Comparison of ENCODE assay signal across 10 cellular contexts in genomic region chr9:73054091-73054490, GRCh38.
"Had no signal": no experiment of that assay in that cellular context is flagged by ENCODE, and none has a peak within 500 bp of the region (broad histone marks: within the 10 kb centered on the region; RNA-seq: fewer than 3 reads in every experiment).

No MANE protein-coding gene starts in this region.

- DNase-seq: GM23248, H7, HFFc6, Kasumi-1, KG1 had no signal

- H3K4me3 ChIP-seq: GM23248, HAP-1 had no signal

- H3K27ac ChIP-seq: GM23248, HL-60 had no signal

- H3K36me3 Mint-ChIP-seq: IgD-negative memory B cell had no signal

- H3K4me3 Mint-ChIP-seq: HFFc6, IgD-negative memory B cell had no signal

- H3K9me3 ChIP-seq: HAP-1 had no signal

- H2AFZ ChIP-seq: GM23248 had no signal

- H3K27ac Mint-ChIP-seq: HFFc6, IgD-negative memory B cell had no signal

- H3K36me3 ChIP-seq: HAP-1 had no signal

- H3K9me3 Mint-ChIP-seq: HFFc6, IgD-negative memory B cell had no signal

- ATAC-seq: HCT116, HepG2 had no signal

- H3K4me1 Mint-ChIP-seq: IgD-negative memory B cell had no signal

- H3K4me1 ChIP-seq: HAP-1 had no signal

- H3K9ac ChIP-seq: GM23248 had no signal

- FAIRE-seq: HepG2 had no signal
